15 cellular contexts compared by ENCODE assay signal in genomic region chr22:20537325-20537756, GRCh38.
"Had no signal": no experiment of that assay in that cellular context is flagged by ENCODE, and none has a peak within 500 bp of the region (broad histone marks: within the 10 kb centered on the region; RNA-seq: fewer than 3 reads in every experiment).

No MANE protein-coding gene starts in this region.

- H3K9me3 ChIP-seq: body of pancreas, SJCRH30, thyroid gland had no signal

- H3K27me3 ChIP-seq: body of pancreas, SJCRH30, thyroid gland had no signal

- H3K27me3 Mint-ChIP-seq: dendritic cell treated with granulocyte-macrophage colony-stimulating factor and Interleukin-4, amounts not matched to agents 40 ng/mL and 50 ng/mL, for 4 days; stimulated activated memory B cell treated with anti-CD40 and anti-IgM and Interleukin-4, amounts not matched to agents 10 μg/mL and 1 μg/mL and 100 μg/mL, for 72 hours had no signal

- DNase-seq: activated CD4-positive, alpha-beta T cell treated with anti-CD3 and anti-CD28 coated beads for 48 hours; activated effector memory CD4-positive, alpha-beta T cell treated with Interleukin-2 at 50 U/mL for 16 hours; activated naive CD4-positive, alpha-beta T cell treated with anti-CD3 and anti-CD28 coated beads, Interleukin-2, amount 50 U/mL, for 16 hours; body of pancreas; left colon; nephron progenitor cell; occipital lobe; SJCRH30; thyroid gland had no signal

- H3K4me3 Mint-ChIP-seq: dendritic cell treated with granulocyte-macrophage colony-stimulating factor and Interleukin-4, amounts not matched to agents 40 ng/mL and 50 ng/mL, for 4 days; nephron progenitor cell; stimulated activated memory B cell treated with anti-CD40 and anti-IgM and Interleukin-4, amounts not matched to agents 10 μg/mL and 1 μg/mL and 100 μg/mL, for 72 hours; WTC11 had no signal

- H3K4me3 ChIP-seq: body of pancreas, SJCRH30, thyroid gland had no signal

- H3K9me3 Mint-ChIP-seq: dendritic cell treated with granulocyte-macrophage colony-stimulating factor and Interleukin-4, amounts not matched to agents 40 ng/mL and 50 ng/mL, for 4 days; nephron progenitor cell; stimulated activated memory B cell treated with anti-CD40 and anti-IgM and Interleukin-4, amounts not matched to agents 10 μg/mL and 1 μg/mL and 100 μg/mL, for 72 hours; WTC11 had no signal

- FAIRE-seq: frontal cortex, islet of Langerhans, TTC549 had no signal

- H3K27ac ChIP-seq: body of pancreas, SJCRH30, thyroid gland had no signal

- H3K27ac Mint-ChIP-seq: dendritic cell treated with granulocyte-macrophage colony-stimulating factor and Interleukin-4, amounts not matched to agents 40 ng/mL and 50 ng/mL, for 4 days; stimulated activated memory B cell treated with anti-CD40 and anti-IgM and Interleukin-4, amounts not matched to agents 10 μg/mL and 1 μg/mL and 100 μg/mL, for 72 hours; WTC11 had no signal
